2 cellular contexts compared by ENCODE assay signal in the genomic region with DNA sequence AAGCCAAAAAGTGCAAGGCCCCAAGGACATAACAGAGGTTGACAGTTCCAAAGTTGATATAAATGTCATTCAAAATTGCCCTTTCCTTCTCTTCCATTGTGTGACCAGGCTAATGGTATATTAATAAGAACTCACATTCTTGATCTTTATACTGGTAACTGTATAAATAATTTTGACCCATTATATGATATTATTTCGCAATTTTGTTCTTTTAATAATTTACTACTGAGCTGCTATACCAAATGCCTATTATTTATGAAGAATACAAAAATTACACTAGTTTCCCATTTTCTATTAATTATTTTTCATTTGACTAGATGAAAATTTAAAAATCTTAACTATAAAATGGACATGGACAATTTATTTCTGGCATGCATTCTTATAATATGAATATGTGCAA.
TF ChIP-seq lines count a peak whose summit lies in the region.

No MANE protein-coding gene starts in this region.

TF ChIP-seq in HepG2, 621 proteins besides CTCF, POLR2A, EP300 and RAD21:
- TF ChIP-seq ATF7-NPFF (CRISPR knock-in tag; IDR thresholded peaks at IDR 0.05; ENCODE audit: low read depth) (no peak), CEBPB (IDR thresholded peaks at IDR 0.05; ENCODE audit: borderline replicate concordance, low read depth, low read length) (peak; percentile 42)

TF ChIP-seq in H1, 55 proteins besides CTCF, POLR2A, EP300 and RAD21:
- TF ChIP-seq, protein P1, sequence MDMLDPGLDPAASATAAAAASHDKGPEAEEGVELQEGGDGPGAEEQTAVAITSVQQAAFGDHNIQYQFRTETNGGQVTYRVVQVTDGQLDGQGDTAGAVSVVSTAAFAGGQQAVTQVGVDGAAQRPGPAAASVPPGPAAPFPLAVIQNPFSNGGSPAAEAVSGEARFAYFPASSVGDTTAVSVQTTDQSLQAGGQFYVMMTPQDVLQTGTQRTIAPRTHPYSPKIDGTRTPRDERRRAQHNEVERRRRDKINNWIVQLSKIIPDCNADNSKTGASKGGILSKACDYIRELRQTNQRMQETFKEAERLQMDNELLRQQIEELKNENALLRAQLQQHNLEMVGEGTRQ (IDR thresholded peaks at IDR 0.05; ENCODE audit: low read length): no peak
- no peak for TF ChIP-seq CTBP2 (IDR thresholded peaks at IDR 0.05; ENCODE audit: borderline replicate concordance, insufficient read depth, insufficient read length, low read length)
- TF ChIP-seq CEBPB (IDR thresholded peaks at IDR 0.05; ENCODE audit: low read depth, low read length): peak; percentile 23; the same call in 1 of the 2 replicates
